Comparison of ENCODE assay signal across 15 cellular contexts in the genomic region with DNA sequence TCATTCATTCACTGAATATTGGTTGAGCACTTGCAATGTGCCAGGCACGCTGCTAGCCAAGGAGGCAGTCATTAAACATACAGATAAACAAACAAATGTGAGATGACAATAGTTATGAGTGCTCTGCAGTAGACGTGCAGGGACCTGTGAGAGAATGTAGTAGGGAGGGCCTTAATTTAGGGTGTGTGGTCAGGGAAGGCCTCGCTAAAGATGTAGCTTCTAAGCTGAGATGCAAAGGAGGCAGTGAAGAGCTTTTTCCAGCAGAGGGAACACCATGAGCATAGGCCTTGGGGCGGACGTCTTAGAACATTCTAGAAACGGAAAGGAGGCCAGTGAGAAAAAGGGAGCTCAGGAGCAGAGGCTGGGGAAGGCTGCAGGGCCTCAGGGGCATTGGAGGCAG. TPM values are rescaled to one million over a fixed set of nuclear protein-coding genes. Genes with fewer than 3 reads are reported as not detected.
A peak's percentile ranks its signal among the peaks of the same experiment; 100 is the strongest.
DNase-seq lines count a peak whose midpoint lies in the region; ATAC-seq and TF ChIP-seq lines count a peak whose summit lies in the region.
"Had no signal": no experiment of that assay in that cellular context is flagged by ENCODE, and none has a peak within 500 bp of the region (broad histone marks: within the 10 kb centered on the region; RNA-seq: fewer than 3 reads in every experiment).

No MANE protein-coding gene starts in this region.

- TF ChIP-seq CTCF in HL-60 (IDR thresholded peaks at IDR 0.05; ENCODE audit: insufficient read depth, low read length): no peak
- TF ChIP-seq CTCF in osteoblast (IDR thresholded peaks at IDR 0.05; ENCODE audit: extremely low read depth, low read depth, low read length): peak; percentile 14
- no peak for TF ChIP-seq CTCF in dorsolateral prefrontal cortex (IDR thresholded peaks at IDR 0.05 in 54 of 56, conservative IDR thresholded peaks at IDR 0.05 in 2 of 56; ENCODE audit: low read depth in 1 of 56, partially characterized antibody in 56 of 56)

- H3K27ac Mint-ChIP-seq in activated naive CD4-positive, alpha-beta T cell treated with anti-CD3 and anti-CD28 coated beads, Interleukin-2, amount 50 U/mL, for 72 hours: peak overlapping the region; percentile 72 to 80

- no peaks in the 10 kb centered on the region for H3K9me3 ChIP-seq in osteoblast (ENCODE audit: low read depth, low read length)

- DNase-seq in DMS153 (lab: John Stamatoyannopoulos, UW) (peak; percentile 12), DMS153 treated with DMSO at 0.1 percent for 48 hours (lab: John Stamatoyannopoulos, UW; ENCODE audit: unreplicated experiment) (no peak), HL-60 (ENCODE audit: low read depth in 1 of 2, low spot score in 1 of 2) (no peak), osteoblast (ENCODE audit: insufficient read length, low spot score, missing footprints) (no peak), COR-L47 (lab: John Stamatoyannopoulos, UW) (no peak), dorsolateral prefrontal cortex (no peak)
- DNase-seq in activated naive CD4-positive, alpha-beta T cell treated with anti-CD3 and anti-CD28 coated beads, Interleukin-2, amount 50 U/mL, for 72 hours (ENCODE audit: low spot score in 2 of 2): no peak
- no peak for DNase-seq in activated CD4-positive, CD25-positive, alpha-beta regulatory T cell treated with anti-CD3 and anti-CD28 coated beads, Interleukin-2, amount 50 U/mL, for 72 hours
- DNase-seq: dermis blood vessel endothelial cell; stimulated activated CD4-positive, alpha-beta T cell treated with anti-CD3 and anti-CD28 coated beads, Interleukin-1b, Interleukin-23, amount 100 ng/mL, for 48 hours; stimulated activated naive CD4-positive, alpha-beta T cell treated with Interleukin-2 at 50 U/mL for 16 hours had no signal

- no peak for ATAC-seq in activated naive CD4-positive, alpha-beta T cell treated with anti-CD3 and anti-CD28 coated beads, Interleukin-2, amount 50 U/mL, for 72 hours
- ATAC-seq: Panc1 had no signal

- H3K79me2 ChIP-seq in osteoblast (ENCODE audit: insufficient read depth, low read length): no peaks in the 10 kb centered on the region
- H3K79me2 ChIP-seq: parathyroid adenoma had no signal

- intact Hi-C loops in dorsolateral prefrontal cortex (cut with DNase I): no loop called here

- H3K27ac ChIP-seq in HL-60 (replicated peaks): peak overlapping the region; percentile 99
- H3K27ac ChIP-seq in osteoblast (ENCODE audit: low read depth, low read length): no peak overlapping the region
- peak overlapping the region in 2 of 59 donors; percentile 23 to 26 for H3K27ac ChIP-seq in dorsolateral prefrontal cortex
- H3K27ac ChIP-seq: 22Rv1, parathyroid adenoma had no signal

- peaks cover 0 to 5% of the 10 kb centered on the region in 2 donors for H3K9me3 Mint-ChIP-seq in activated naive CD4-positive, alpha-beta T cell treated with anti-CD3 and anti-CD28 coated beads, Interleukin-2, amount 50 U/mL, for 72 hours

- H3K4me3 ChIP-seq in HL-60 (replicated peaks; ENCODE audit: insufficient read depth, low read length) (no peak overlapping the region), osteoblast (ENCODE audit: insufficient read depth, low read length) (no peak overlapping the region), dorsolateral prefrontal cortex (no peak overlapping the region)

- H3K36me3 ChIP-seq in osteoblast (ENCODE audit: insufficient read depth, low read length): no peaks in the 10 kb centered on the region

- no peaks in the 10 kb centered on the region for H4K20me1 ChIP-seq in osteoblast (ENCODE audit: insufficient read depth, low read length)

- no peak overlapping the region for H2AFZ ChIP-seq in osteoblast (ENCODE audit: low read length)
- H2AFZ ChIP-seq: parathyroid adenoma had no signal

- peaks cover 8% of the 10 kb centered on the region for H3K4me1 ChIP-seq in osteoblast (ENCODE audit: insufficient read depth, low read length)

- H3K36me3 Mint-ChIP-seq in activated naive CD4-positive, alpha-beta T cell treated with anti-CD3 and anti-CD28 coated beads, Interleukin-2, amount 50 U/mL, for 72 hours: no peaks in the 10 kb centered on the region

- no peak overlapping the region for H3K4me2 ChIP-seq in osteoblast (ENCODE audit: insufficient read depth, low read length)

- H3K27me3 ChIP-seq in HL-60 (ENCODE audit: insufficient read depth, poor library complexity, severe bottlenecking) (no peaks in the 10 kb centered on the region), osteoblast (ENCODE audit: insufficient read depth, low read length) (peaks cover 17% of the 10 kb centered on the region), dorsolateral prefrontal cortex (peaks cover 0 to 5% (median 0%) of the 10 kb centered on the region in 45 donors)

RNA-seq across cellular contexts. Expression of a gene that starts 0.8 kb away (rescaled TPM):
- total RNA-seq in activated naive CD4-positive, alpha-beta T cell treated with anti-CD3 and anti-CD28 coated beads, Interleukin-2, amount 50 U/mL, for 72 hours: 1 to 10 TPM; 2.9 to 7.0 TPM
- total RNA-seq in osteoblast: under 0.01 and 0.36 TPM in 2 replicates
- 10 to 100 TPM in 2 of 120 experiments, 1 to 10 TPM in 115, under 1 TPM in 3; 0.43 to 12.8 (median 3.0) TPM for total RNA-seq in dorsolateral prefrontal cortex

RNA-seq across cellular contexts. Expression of a gene that starts 43.2 kb away (rescaled TPM):
- not detected for total RNA-seq in activated naive CD4-positive, alpha-beta T cell treated with anti-CD3 and anti-CD28 coated beads, Interleukin-2, amount 50 U/mL, for 72 hours
- total RNA-seq in osteoblast (not detected in 2 replicates), dorsolateral prefrontal cortex (100 to 1,000 TPM in 5 of 120 experiments, 10 to 100 TPM in 111, 1 to 10 TPM in 4; 4.4 to 160 (median 40.4) TPM)
- total RNA-seq: dermis blood vessel endothelial cell, left ventricle myocardium superior had no signal

RNA-seq across cellular contexts. Expression of a gene that starts 53.4 kb away (rescaled TPM):
- 1 to 10 TPM in 1 of 2 donors, under 1 TPM in 1; 0.87 to 1.4 TPM for total RNA-seq in activated naive CD4-positive, alpha-beta T cell treated with anti-CD3 and anti-CD28 coated beads, Interleukin-2, amount 50 U/mL, for 72 hours
- total RNA-seq in osteoblast (1.1 and 1.2 TPM in 2 replicates), dorsolateral prefrontal cortex (1 to 10 TPM in 92 of 120 experiments, under 1 TPM in 28; 0.37 to 6.6 (median 1.4) TPM)
